In the genomic region with DNA sequence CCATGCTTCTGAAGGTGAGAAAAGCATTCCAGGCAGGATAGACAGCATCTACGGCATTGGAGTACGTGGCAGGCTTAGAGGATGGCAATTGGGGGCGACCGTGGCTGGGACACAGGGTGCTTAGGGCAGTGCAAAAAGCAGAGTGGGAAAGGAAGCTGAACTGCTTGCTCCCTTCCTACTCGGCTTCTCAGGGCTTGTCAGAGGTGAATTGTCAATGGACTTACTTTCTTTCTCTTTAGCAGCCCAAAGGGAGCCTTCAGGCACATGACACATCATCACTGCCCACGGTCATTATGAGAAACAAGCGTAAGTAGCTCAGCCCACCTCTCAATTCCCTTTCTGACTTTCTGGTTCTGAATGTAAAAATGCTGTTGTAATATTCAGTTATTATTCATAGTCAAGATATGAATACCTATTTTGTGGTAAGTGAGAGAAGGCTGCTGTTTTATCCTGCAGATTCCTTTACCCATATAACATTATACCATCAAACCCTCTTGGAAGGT, we compare ENCODE assay signal across 9 cellular contexts.
DNase-seq lines count a peak whose midpoint lies in the region; ATAC-seq and TF ChIP-seq lines count a peak whose summit lies in the region.
"Had no signal": no experiment of that assay in that cellular context is flagged by ENCODE, and none has a peak within 500 bp of the region (broad histone marks: within the 10 kb centered on the region; RNA-seq: fewer than 3 reads in every experiment).

No MANE protein-coding gene starts in this region.

- no peaks in the 10 kb centered on the region for H3K9me3 ChIP-seq in CD4-positive, CD25-positive, alpha-beta regulatory T cell (ENCODE audit: control insufficient read depth in 2 of 2, low read length in 2 of 2)
- H3K9me3 ChIP-seq in psoas muscle = no peaks in the 10 kb centered on the region
- H3K9me3 ChIP-seq in sigmoid colon = no peaks in the 10 kb centered on the region

- WGBS in psoas muscle, 3 donors = 95 to 96% (median 96%) methylated on average over 7 of the region's 7 CpGs
- WGBS in sigmoid colon, 2 donors = 89 to 90% methylated on average over 7 of the region's 7 CpGs

- TF ChIP-seq CTCF in psoas muscle (IDR thresholded peaks at IDR 0.05) (no peak), sigmoid colon (IDR thresholded peaks at IDR 0.05) (no peak)

- no peaks in the 10 kb centered on the region for H3K27me3 Mint-ChIP-seq in CD4-positive, CD25-positive, alpha-beta regulatory T cell
- H3K27me3 Mint-ChIP-seq in activated T-helper 17 cell treated with anti-CD3 and anti-CD28 coated beads, Interleukin-2, amount 50 U/mL, for 72 hours = no peaks in the 10 kb centered on the region

- H3K27ac Mint-ChIP-seq in CD4-positive, CD25-positive, alpha-beta regulatory T cell = peak overlapping the region; percentile 71 to 80 (median 76)
- H3K27ac Mint-ChIP-seq in activated T-helper 17 cell treated with anti-CD3 and anti-CD28 coated beads, Interleukin-2, amount 50 U/mL, for 72 hours = peak overlapping the region; percentile 83

- H3K36me3 ChIP-seq in CD4-positive, CD25-positive, alpha-beta regulatory T cell (ENCODE audit: control insufficient read depth, insufficient read depth, low read length) = peaks cover 61% of the 10 kb centered on the region
- H3K36me3 ChIP-seq in psoas muscle (ENCODE audit: insufficient read depth in 1 of 2, low read depth in 1 of 2) (peaks cover 0 to 68% of the 10 kb centered on the region in 2 donors), sigmoid colon (peaks cover 3 to 51% (median 21%) of the 10 kb centered on the region in 4 donors)

- TF ChIP-seq EP300 in sigmoid colon (IDR thresholded peaks at IDR 0.05) = no peak

- TF ChIP-seq POLR2A in sigmoid colon (IDR thresholded peaks at IDR 0.05) = no peak

- H3K27ac ChIP-seq in CD4-positive, CD25-positive, alpha-beta regulatory T cell (ENCODE audit: insufficient read depth, low read length, poor library complexity, severe bottlenecking) = peak overlapping the region; percentile 29
- no peak overlapping the region for H3K27ac ChIP-seq in psoas muscle
- H3K27ac ChIP-seq in sigmoid colon = no peak overlapping the region

- H3K36me3 Mint-ChIP-seq in CD4-positive, CD25-positive, alpha-beta regulatory T cell = peaks cover 61% of the 10 kb centered on the region
- H3K36me3 Mint-ChIP-seq in activated T-helper 17 cell treated with anti-CD3 and anti-CD28 coated beads, Interleukin-2, amount 50 U/mL, for 72 hours (ENCODE audit: low read depth) = peaks cover 87% of the 10 kb centered on the region

- no peak overlapping the region for H3K4me3 ChIP-seq in CD4-positive, CD25-positive, alpha-beta regulatory T cell (ENCODE audit: low read depth, low read length)
- H3K4me3 ChIP-seq in psoas muscle = no peak overlapping the region
- H3K4me3 ChIP-seq in sigmoid colon = no peak overlapping the region

- H3K4me3 Mint-ChIP-seq in CD4-positive, CD25-positive, alpha-beta regulatory T cell = peak overlapping the region in 2 of 4 donors; percentile 1 to 28
- peak overlapping the region; percentile 71 for H3K4me3 Mint-ChIP-seq in activated T-helper 17 cell treated with anti-CD3 and anti-CD28 coated beads, Interleukin-2, amount 50 U/mL, for 72 hours

- H3K27me3 ChIP-seq in CD4-positive, CD25-positive, alpha-beta regulatory T cell (ENCODE audit: control insufficient read depth, insufficient read depth, low read length) = no peaks in the 10 kb centered on the region
- no peaks in the 10 kb centered on the region for H3K27me3 ChIP-seq in psoas muscle (ENCODE audit: insufficient read depth in 3 of 3, low read length in 2 of 3)
- H3K27me3 ChIP-seq in sigmoid colon = no peaks in the 10 kb centered on the region

- H3K9me3 Mint-ChIP-seq in CD4-positive, CD25-positive, alpha-beta regulatory T cell = no peaks in the 10 kb centered on the region
- H3K9me3 Mint-ChIP-seq in activated T-helper 17 cell treated with anti-CD3 and anti-CD28 coated beads, Interleukin-2, amount 50 U/mL, for 72 hours = no peaks in the 10 kb centered on the region

- peaks cover 44% of the 10 kb centered on the region for H3K4me1 ChIP-seq in CD4-positive, CD25-positive, alpha-beta regulatory T cell (ENCODE audit: control insufficient read depth, insufficient read depth, low read length, poor library complexity, severe bottlenecking)
- H3K4me1 ChIP-seq in psoas muscle (peaks cover 30% of the 10 kb centered on the region), sigmoid colon (peaks cover 0 to 20% (median 17%) of the 10 kb centered on the region in 4 donors)

- no peak for ATAC-seq in CD4-positive, CD25-positive, alpha-beta regulatory T cell (ENCODE audit: low read depth in 2 of 2)
- ATAC-seq in GM18858 (IDR thresholded peaks at IDR 0.05; ENCODE audit: unreplicated experiment) = peak; percentile 41
- ATAC-seq in HG02759 (IDR thresholded peaks at IDR 0.05; ENCODE audit: unreplicated experiment) = peak; percentile 75
- peak; percentile 74 for ATAC-seq in activated T-helper 17 cell treated with anti-CD3 and anti-CD28 coated beads, Interleukin-2, amount 50 U/mL, for 72 hours (replicated peaks)
- ATAC-seq in psoas muscle = no peak

- intact Hi-C loops in psoas muscle (cut with DNase I) = no loop called here
- intact Hi-C loops in sigmoid colon (cut with DNase I) = loop anchor here (2.0 kb wide), 1 partner anchor 28 kb away; no protein-coding TSS in a partner anchor

- DNase-seq in CD4-positive, CD25-positive, alpha-beta regulatory T cell = no peak
- no peak for DNase-seq in DMS153 (lab: John Stamatoyannopoulos, UW)
- no peak for DNase-seq in psoas muscle
- DNase-seq in sigmoid colon = no peak
- DNase-seq in NCI-H1436 (lab: John Stamatoyannopoulos, UW) = no peak
- DNase-seq: MM.1S had no signal

- peaks cover 45 to 78% (median 56%) of the 10 kb centered on the region in 4 donors for H3K4me1 Mint-ChIP-seq in CD4-positive, CD25-positive, alpha-beta regulatory T cell
- H3K4me1 Mint-ChIP-seq in activated T-helper 17 cell treated with anti-CD3 and anti-CD28 coated beads, Interleukin-2, amount 50 U/mL, for 72 hours = peaks cover 62% of the 10 kb centered on the region

Comparison
In these comparisons a context has a peak if more than half of its experiments do, and no peak if none do; other contexts are left out.
1. ATAC-seq: peak in GM18858 (single experiment), HG02759 (single experiment) and activated T-helper 17 cell treated with anti-CD3 and anti-CD28 coated beads, Interleukin-2, amount 50 U/mL, for 72 hours (single experiment); none in CD4-positive, CD25-positive, alpha-beta regulatory T cell (0 of 2) and psoas muscle (0 of 4).